In the genomic region with DNA sequence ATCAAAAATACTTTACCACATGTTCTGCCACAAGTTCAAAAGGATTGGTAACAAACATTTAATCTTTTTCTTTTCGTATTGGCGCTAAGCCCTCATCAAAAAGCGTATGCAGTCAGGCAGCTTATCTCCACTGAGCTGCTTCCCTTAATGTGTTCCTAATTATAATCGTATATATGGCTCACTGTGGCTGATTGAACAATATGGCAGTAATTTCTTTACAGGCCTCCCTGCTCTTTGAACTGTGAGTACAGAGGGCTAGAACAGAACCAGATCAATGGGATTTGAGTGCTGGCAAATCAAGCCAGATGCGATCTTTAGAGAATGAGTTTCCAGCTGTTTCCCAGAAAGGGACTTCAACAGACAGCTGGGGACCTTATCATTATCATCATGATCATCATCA, we compare ENCODE assay signal across 24 cellular contexts.
DNase-seq lines count a peak whose midpoint lies in the region; ATAC-seq and TF ChIP-seq lines count a peak whose summit lies in the region.
"Had no signal": no experiment of that assay in that cellular context is flagged by ENCODE, and none has a peak within 500 bp of the region (broad histone marks: within the 10 kb centered on the region; RNA-seq: fewer than 3 reads in every experiment).

No MANE protein-coding gene starts in this region.

- H4K20me1 ChIP-seq in SK-N-SH (ENCODE audit: insufficient read depth), result no peaks in the 10 kb centered on the region

- DNase-seq in NCI-H748 (lab: John Stamatoyannopoulos, UW; ENCODE audit: unreplicated experiment), result peak; percentile 11
- no peak for DNase-seq in NCI-H748 treated with DMSO at 0.1 percent for 48 hours (lab: John Stamatoyannopoulos, UW)
- peak; percentile 40 for DNase-seq in SK-N-SH
- DNase-seq in ovary, result no peak
- DNase-seq in T-cell, result no peak
- DNase-seq in sciatic nerve (ENCODE audit: low spot score), result no peak
- DNase-seq: CD4-positive, alpha-beta T cell; DMS53; EL; IMR-90; Karpas-422; MG63; NCI-H1092; NCI-H1436 treated with DMSO at 0.1 percent for 48 hours; NCI-H2029 treated with DMSO at 0.1 percent for 48 hours; NCI-H2171 treated with DMSO at 0.1 percent for 48 hours; NCI-H510A; PC-9 had no signal

- H3K27ac Mint-ChIP-seq in nephron, result peak overlapping the region in 2 of 3 experiments; percentile 11 to 18
- no peak overlapping the region for H3K27ac Mint-ChIP-seq in T-cell
- H3K27ac Mint-ChIP-seq: B cell; CD4-positive, alpha-beta T cell had no signal

- H3K4me2 ChIP-seq in SK-N-SH, result no peak overlapping the region
- H3K4me2 ChIP-seq: PC-9 had no signal

- H3F3A ChIP-seq in SK-N-SH (replicated peaks; ENCODE audit: insufficient read depth), result no peaks in the 10 kb centered on the region

- intact Hi-C loops in ovary (cut with DNase I), result no loop called here
- intact Hi-C loops in sciatic nerve (cut with DNase I), result no loop called here

- no peaks in the 10 kb centered on the region for H3K79me2 ChIP-seq in SK-N-SH (ENCODE audit: insufficient read depth)

- H3K36me3 Mint-ChIP-seq in nephron (ENCODE audit: low read depth) (no peaks in the 10 kb centered on the region), T-cell (no peaks in the 10 kb centered on the region)

- ATAC-seq in GM18873 (IDR thresholded peaks at IDR 0.05; ENCODE audit: low FRiP score, unreplicated experiment) (no peak), T-cell (replicated peaks in 1 of 4) (no peak), sciatic nerve (no peak)
- ATAC-seq: GM12878 had no signal

- H3K9me3 Mint-ChIP-seq in nephron (no peaks in the 10 kb centered on the region), T-cell (no peaks in the 10 kb centered on the region)
- H3K9me3 Mint-ChIP-seq: CD4-positive, alpha-beta T cell had no signal

- H3K4me3 Mint-ChIP-seq in nephron, result no peak overlapping the region
- no peak overlapping the region for H3K4me3 Mint-ChIP-seq in T-cell
- H3K4me3 Mint-ChIP-seq: B cell; CD4-positive, alpha-beta T cell had no signal

- TF ChIP-seq RAD21 in SK-N-SH (IDR thresholded peaks at IDR 0.05; ENCODE audit: low read length), result peak; percentile 44; the same call in 1 of the 2 replicates

- CTCF ChIA-PET in SK-N-SH (lab: Yijun Ruan, JAX), result interaction anchor here (1.3 to 2.3 kb wide), 4 partner anchors 8 to 366 kb away, joined by 4 to 5 read pairs (median 5); no protein-coding TSS in a partner anchor
- CTCF ChIA-PET in T-cell (lab: Charles Lee), result no interaction called here

- 39% methylated on average over 5 of the region's 5 CpGs for WGBS in SK-N-SH (ENCODE audit: low lambda C conversion rate)
- 47 to 54% (median 50%) methylated on average over 5 of the region's 5 CpGs for WGBS in ovary, 3 donors

- H3K27me3 Mint-ChIP-seq in nephron (ENCODE audit: low read depth) (peaks cover 4% of the 10 kb centered on the region), T-cell (no peaks in the 10 kb centered on the region)
- H3K27me3 Mint-ChIP-seq: B cell; CD4-positive, alpha-beta T cell had no signal

- TF ChIP-seq POLR2A in ovary (IDR thresholded peaks at IDR 0.05), result no peak

- TF ChIP-seq CTCF in SK-N-SH (IDR thresholded peaks at IDR 0.05) (no peak), nephron (IDR thresholded peaks at IDR 0.05; ENCODE audit: unreplicated experiment in 3 of 3) (no peak), ovary (IDR thresholded peaks at IDR 0.05) (no peak)

- no peaks in the 10 kb centered on the region for H3K9me2 ChIP-seq in SK-N-SH

- H3K36me3 ChIP-seq in SK-N-SH (replicated peaks in 1 of 2; ENCODE audit: control insufficient read depth in 1 of 2, insufficient read depth in 2 of 2, low read length in 1 of 2), result no peaks in the 10 kb centered on the region
- no peaks in the 10 kb centered on the region for H3K36me3 ChIP-seq in ovary
- H3K36me3 ChIP-seq: MG63 had no signal

- H3K4me3 ChIP-seq in SK-N-SH (ENCODE audit: low read depth in 2 of 2, low read length in 1 of 2), result no peak overlapping the region
- no peak overlapping the region for H3K4me3 ChIP-seq in ovary
- H3K4me3 ChIP-seq: GM12878, MG63, PC-9 had no signal

- no peak overlapping the region for H3K9ac ChIP-seq in SK-N-SH

- peak in 1 of 2 experiments; percentile 91; a peak in 2 of 4 replicates for TF ChIP-seq EP300 in SK-N-SH (IDR thresholded peaks at IDR 0.05; ENCODE audit: borderline replicate concordance in 1 of 2, low read depth in 1 of 2, low read length in 1 of 2)
- no peak for TF ChIP-seq EP300 in ovary (IDR thresholded peaks at IDR 0.05)

- 0 out of 2 replicates have a peak overlapping the region, but pooled peaks have one; percentile 6 for H2AFZ ChIP-seq in SK-N-SH (ENCODE audit: low read depth)
- H2AFZ ChIP-seq: PC-9 had no signal

- H3K27ac ChIP-seq in SK-N-SH (ENCODE audit: low read depth in 2 of 2, low read length in 1 of 2) (peak overlapping the region in 1 of 2 experiments; percentile 96; a peak in 2 of 4 replicates), ovary (no peak overlapping the region)
- H3K27ac ChIP-seq: 22Rv1, HL-60, PC-9 had no signal

- H3K9me3 ChIP-seq in SK-N-SH (no peaks in the 10 kb centered on the region), ovary (no peaks in the 10 kb centered on the region)
- H3K9me3 ChIP-seq: MG63 had no signal

- H3K27me3 ChIP-seq in SK-N-SH (ENCODE audit: insufficient read depth) (no peaks in the 10 kb centered on the region), ovary (no peaks in the 10 kb centered on the region)
- H3K27me3 ChIP-seq: MG63 had no signal

- POLR2A ChIA-PET in SK-N-SH (lab: Yijun Ruan, JAX), result interaction anchor here (1.0 to 2.1 kb wide), 4 partner anchors 21 to 426 kb away, joined by 3 to 9 read pairs (median 4); partner anchors contain the start of gene SPRY2
- POLR2A ChIA-PET in T-cell (lab: Charles Lee), result no interaction called here

- H3K4me1 ChIP-seq in SK-N-SH (ENCODE audit: control insufficient read depth in 1 of 2, insufficient read depth in 2 of 2, low read depth in 1 of 2, low read length in 1 of 2), result peaks cover 5 to 27% of the 10 kb centered on the region in 2 experiments; a peak in 3 of 4 replicates
- H3K4me1 ChIP-seq in ovary (ENCODE audit: insufficient read depth), result no peaks in the 10 kb centered on the region

- H3K4me1 Mint-ChIP-seq in nephron, result peaks cover 65% of the 10 kb centered on the region
- no peaks in the 10 kb centered on the region for H3K4me1 Mint-ChIP-seq in T-cell
- H3K4me1 Mint-ChIP-seq: B cell had no signal

TF ChIP-seq in SK-N-SH, 30 proteins besides CTCF, POLR2A, EP300 and RAD21:
- TF ChIP-seq FOXJ3 (CRISPR knock-in tag; IDR thresholded peaks at IDR 0.05) (peak; percentile 56), TEAD4 (IDR thresholded peaks at IDR 0.05; ENCODE audit: borderline replicate concordance, insufficient read depth) (no peak), EZH2phosphoT487 (IDR thresholded peaks at IDR 0.05; ENCODE audit: borderline replicate concordance, low read depth) (no peak), TCF12 (IDR thresholded peaks at IDR 0.05) (peak; percentile 50), JUND (IDR thresholded peaks at IDR 0.05) (no peak), RCOR1 (IDR thresholded peaks at IDR 0.05; ENCODE audit: low read length) (peak; percentile 89), GATA2 (CRISPR knock-in tag; IDR thresholded peaks at IDR 0.05) (peak; percentile 86), SIN3A (IDR thresholded peaks at IDR 0.05; ENCODE audit: borderline replicate concordance, low read depth, low read length) (no peak), MEF2A (IDR thresholded peaks at IDR 0.05; ENCODE audit: borderline replicate concordance, low read depth) (0 out of 2 replicates have a peak, but pooled peaks have one; percentile 21), ZBTB33 (IDR thresholded peaks at IDR 0.05; ENCODE audit: borderline replicate concordance, low read depth) (no peak)

Comparison
In these comparisons a context has a peak if more than half of its experiments do, and no peak if none do; other contexts are left out.
1. DNase-seq: peak in NCI-H748 (single experiment) and SK-N-SH (single experiment); none in NCI-H748 treated with DMSO at 0.1 percent for 48 hours (single experiment), ovary (0 of 5), T-cell (0 of 34) and sciatic nerve (single experiment).
2. H3K27ac Mint-ChIP-seq: peak in nephron (2 of 3); none in T-cell (0 of 2).